In the genomic region with DNA sequence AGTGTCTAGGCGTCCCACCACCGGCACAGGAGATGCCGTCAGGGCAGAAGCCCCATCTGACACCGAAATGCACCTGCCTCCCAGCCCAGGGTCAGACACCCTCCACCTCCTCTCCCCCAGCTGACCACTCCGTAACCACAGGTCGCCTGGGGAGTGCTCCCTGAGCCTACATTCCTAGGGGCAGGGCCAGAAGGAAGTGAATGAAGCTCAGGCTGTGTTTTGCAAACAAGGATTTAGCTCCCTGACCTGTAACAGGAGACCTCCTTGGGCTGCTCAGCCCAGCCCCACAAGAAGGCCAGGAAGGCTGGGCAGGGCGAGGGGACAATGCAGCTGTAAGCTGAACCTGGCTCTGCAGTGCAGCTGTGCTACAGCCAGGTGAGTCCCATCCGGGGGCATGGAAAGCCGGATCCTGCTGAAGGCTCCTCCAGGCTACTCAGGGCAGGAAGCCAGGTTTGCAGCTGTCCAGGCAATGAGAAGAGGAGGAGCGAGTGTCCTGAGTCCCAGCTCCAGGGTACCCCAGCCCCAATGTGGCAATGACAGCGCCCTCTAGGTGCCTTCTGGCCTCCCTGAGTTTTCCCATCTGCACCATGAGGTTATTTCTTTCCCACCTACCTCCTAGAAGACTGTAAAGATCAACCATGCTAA, we compare ENCODE assay signal across 21 cellular contexts. TPM values are rescaled to one million over a fixed set of nuclear protein-coding genes. Genes with fewer than 3 reads are reported as not detected.
DNase-seq lines count a peak whose midpoint lies in the region; TF ChIP-seq lines count a peak whose summit lies in the region.
"Had no signal": no experiment of that assay in that cellular context is flagged by ENCODE, and none has a peak within 500 bp of the region (broad histone marks: within the 10 kb centered on the region; RNA-seq: fewer than 3 reads in every experiment).

No MANE protein-coding gene starts in this region.

- TF ChIP-seq CTCF in PC-9 (conservative IDR thresholded peaks at IDR 0.05): peak; percentile 51; the same call in 1 of the 2 replicates
- TF ChIP-seq CTCF in retinal pigment epithelial cell (conservative IDR thresholded peaks at IDR 0.05; ENCODE audit: low read depth, low read length): peak; percentile 29

- H3K27ac ChIP-seq in PC-9 (peak overlapping the region; percentile 85), Karpas-422 (ENCODE audit: low read length) (no peak overlapping the region)
- H3K27ac ChIP-seq: cardiac muscle cell, SK-N-MC, suprapubic skin had no signal

- no peaks in the 10 kb centered on the region for H3K9me2 ChIP-seq in PC-9 (ENCODE audit: insufficient read depth)
- H3K9me2 ChIP-seq in Karpas-422 (replicated peaks; ENCODE audit: insufficient read depth, low read length): no peaks in the 10 kb centered on the region

- H3K9ac ChIP-seq in Karpas-422 (ENCODE audit: low read length): no peak overlapping the region

- CTCF ChIA-PET in PC-9 (lab: Charles Lee): interaction anchor here (0.5 to 1.0 kb wide), 2 partner anchors 17 to 96 kb away, joined by 3 to 8 read pairs; no protein-coding TSS in a partner anchor

- H3K4me3 ChIP-seq in PC-9 (no peak overlapping the region), iPS-18c (ENCODE audit: insufficient read depth, low read depth, low read length) (peak overlapping the region; percentile 20; the same call in 1 of the 2 replicates), retinal pigment epithelial cell (ENCODE audit: low read length) (no peak overlapping the region), Karpas-422 (ENCODE audit: low read length) (no peak overlapping the region)
- H3K4me3 ChIP-seq: cardiac muscle cell, K562, SK-N-MC, suprapubic skin had no signal

- POLR2A ChIA-PET in PC-9 (lab: Charles Lee; ENCODE audit: unreplicated experiment): interaction anchor here (0.6 to 0.7 kb wide), 3 partner anchors 25 to 30 kb away, joined by 3 to 11 read pairs (median 3); no protein-coding TSS in a partner anchor

- H3K79me2 ChIP-seq in PC-9 (ENCODE audit: low read depth) (peaks cover 4% of the 10 kb centered on the region), Karpas-422 (ENCODE audit: low read length) (no peaks in the 10 kb centered on the region)

- no peaks in the 10 kb centered on the region for H4K20me1 ChIP-seq in PC-9 (ENCODE audit: insufficient read depth)
- H4K20me1 ChIP-seq in Karpas-422 (ENCODE audit: insufficient read depth, low read depth, low read length): no peaks in the 10 kb centered on the region

- no peaks in the 10 kb centered on the region for H3K27me3 ChIP-seq in PC-9 (ENCODE audit: insufficient read depth, low read depth)
- H3K27me3 ChIP-seq in Karpas-422 (ENCODE audit: low read length): no peaks in the 10 kb centered on the region
- H3K27me3 ChIP-seq: cardiac muscle cell, suprapubic skin had no signal

- H3K9me3 ChIP-seq in PC-9 (ENCODE audit: insufficient read depth, low read depth) (no peaks in the 10 kb centered on the region), iPS-18c (ENCODE audit: control insufficient read depth, insufficient read depth, low read length) (no peaks in the 10 kb centered on the region), Karpas-422 (ENCODE audit: low read length) (no peaks in the 10 kb centered on the region)
- H3K9me3 ChIP-seq: suprapubic skin had no signal

- BruUV-seq in PC-9 (replicated peaks; lab: Mats Ljungman, UMichigan): no TSS peak

- DNase-seq in NCI-H2029 (lab: John Stamatoyannopoulos, UW): peak; percentile 54
- DNase-seq in NCI-H2029 treated with DMSO at 0.1 percent for 48 hours (lab: John Stamatoyannopoulos, UW): no peak
- DNase-seq in PC-9: peak; percentile 82 to 93
- DNase-seq in retinal pigment epithelial cell (ENCODE audit: low read depth): no peak
- no peak for DNase-seq in Karpas-422
- DNase-seq in activated naive CD4-positive, alpha-beta T cell (lab: John Stamatoyannopoulos, UW): no peak
- DNase-seq in T-helper 9 cell: no peak
- DNase-seq: 8988T; activated naive CD8-positive, alpha-beta T cell treated with anti-CD3 and anti-CD28 coated beads, Interleukin-2, amount 10 ng/mL, durations not matched to agents 7 days and 5 days; activated T-cell treated with anti-CD3 and anti-CD28 coated beads, Interleukin-2, amount 50 U/mL, for 24 hours; DND-41; effector CD8-positive, alpha-beta T cell; GOT3; NCI-H1105 treated with DMSO at 0.1 percent for 48 hours; NCI-H226; stimulated activated CD4-positive, alpha-beta T cell treated with anti-CD3 and anti-CD28 coated beads, Interleukin-2, amount 100 ng/mL, for 48 hours had no signal

- H2AFZ ChIP-seq in PC-9 (no peak overlapping the region), Karpas-422 (ENCODE audit: low read length) (no peak overlapping the region)

- intact Hi-C loops in PC-9 (cut with micrococcal nuclease; ENCODE audit: unreplicated experiment): loop anchor here (1.0 to 5.0 kb wide), 3 partner anchors 25 to 55 kb away; no protein-coding TSS in a partner anchor

- H3K36me3 ChIP-seq in PC-9 (ENCODE audit: low read depth): peaks cover 9% of the 10 kb centered on the region; the same call in 1 of the 2 replicates
- no peaks in the 10 kb centered on the region for H3K36me3 ChIP-seq in Karpas-422 (ENCODE audit: insufficient read depth, low read length)
- H3K36me3 ChIP-seq: cardiac muscle cell, suprapubic skin had no signal

- H3F3A ChIP-seq in PC-9 (ENCODE audit: insufficient read depth, low read depth): peaks cover 30% of the 10 kb centered on the region

- peak overlapping the region; percentile 50 for H3K4me2 ChIP-seq in PC-9
- H3K4me2 ChIP-seq in Karpas-422 (ENCODE audit: low read depth, low read length, poor library complexity, severe bottlenecking): no peak overlapping the region

- H3K4me1 ChIP-seq in PC-9 (replicated peaks; ENCODE audit: insufficient read depth): peaks cover 47% of the 10 kb centered on the region
- no peaks in the 10 kb centered on the region for H3K4me1 ChIP-seq in Karpas-422 (ENCODE audit: low read length)
- H3K4me1 ChIP-seq: suprapubic skin had no signal

RNA-seq across cellular contexts. Expression of gene RHPN2, which starts 42.1 kb away (rescaled TPM):
- 21.3 and 28.5 TPM in 2 replicates for total RNA-seq in PC-9 (2021)
- 2.8 and 4.3 TPM in 2 replicates for total RNA-seq in Karpas-422 (2014; rRNA removed; shearing (Covaris generic); ENCODE audit: low replicate concordance)

RNA-seq across cellular contexts. Expression of gene FAAP24, which starts 50.6 kb away (rescaled TPM):
- total RNA-seq in PC-9 (2021): 6.9 and 10.1 TPM in 2 replicates
- 4.4 and 10.5 TPM in 2 replicates for total RNA-seq in Karpas-422 (2014; rRNA removed; shearing (Covaris generic); ENCODE audit: low replicate concordance)

RNA-seq across cellular contexts. Expression of gene CEP89, which starts 50.8 kb away (rescaled TPM):
- 29.3 and 33.6 TPM in 2 replicates for total RNA-seq in PC-9 (2021)
- 3.2 and 7.6 TPM in 2 replicates for total RNA-seq in Karpas-422 (2014; rRNA removed; shearing (Covaris generic); ENCODE audit: low replicate concordance)

RNA-seq across cellular contexts. Expression of gene GPATCH1, which starts 58.4 kb away (rescaled TPM):
- 11.0 and 12.4 TPM in 2 replicates for total RNA-seq in PC-9 (2021)
- total RNA-seq in Karpas-422 (2014; rRNA removed; shearing (Covaris generic); ENCODE audit: low replicate concordance): 2.9 and 3.4 TPM in 2 replicates

Comparison
In these comparisons a context has a peak if more than half of its experiments do, and no peak if none do; other contexts are left out.
1. DNase-seq: peak in NCI-H2029 (single experiment) and PC-9 (2 of 2); none in NCI-H2029 treated with DMSO at 0.1 percent for 48 hours (single experiment), retinal pigment epithelial cell (single experiment), Karpas-422 (single experiment), activated naive CD4-positive, alpha-beta T cell (0 of 4) and T-helper 9 cell (single experiment).